Comparison of ENCODE assay signal across 19 cellular contexts in genomic region chr10:77565590-77566023, GRCh38.
DNase-seq lines count a peak whose midpoint lies in the region; ATAC-seq, FAIRE-seq and TF ChIP-seq lines count a peak whose summit lies in the region.
"Had no signal": no experiment of that assay in that cellular context is flagged by ENCODE, and none has a peak within 500 bp of the region (broad histone marks: within the 10 kb centered on the region; RNA-seq: fewer than 3 reads in every experiment).

No MANE protein-coding gene starts in this region.

- no peak for DNase-seq in IMR-90
- no peak for DNase-seq in H1 (ENCODE audit: low read depth in 1 of 2, low spot score in 2 of 2)
- no peak for DNase-seq in sigmoid colon
- DNase-seq in cerebellum (ENCODE audit: low spot score), result no peak
- DNase-seq in GM19238 (ENCODE audit: insufficient read length, low spot score), result no peak
- DNase-seq: activated CD4-positive, alpha-beta T cell treated with anti-CD3 and anti-CD28 coated beads, Interleukin-2, amount 10 ng/mL, durations not matched to agents 24 days and 14 days; activated CD8-positive, alpha-beta memory T cell treated with anti-CD3 and anti-CD28 coated beads, Interleukin-2, amount 50 U/mL, for 4 hours; activated gamma-delta T cell; adrenal gland; effector memory CD4-positive, alpha-beta T cell; kidney; MM.1S; NCI-H1694; stimulated activated CD4-positive, alpha-beta T cell treated with anti-CD3 and anti-CD28 coated beads, Interleukin-12 subunit alpha, Interleukin-12 subunit beta, amount 100 ng/mL, for 4 hours had no signal

- H3K79me1 ChIP-seq in IMR-90 (ENCODE audit: low read depth in 1 of 2, low read length in 2 of 2), result peaks cover 0 to 7% of the 10 kb centered on the region in 2 experiments; a peak in 1 of 4 replicates
- H3K79me1 ChIP-seq in H1 (ENCODE audit: low read depth, low read length), result no peaks in the 10 kb centered on the region

- intact Hi-C loops in IMR-90 (cut with micrococcal nuclease), result no loop called here
- intact Hi-C loops in sigmoid colon (cut with DNase I), result no loop called here

- peak overlapping the region; percentile 57 for H2BK20ac ChIP-seq in IMR-90 (ENCODE audit: low read depth, low read length)
- H2BK20ac ChIP-seq in H1 (ENCODE audit: low read length), result peak overlapping the region; percentile 73; the same call in 1 of the 2 replicates

- H4K20me1 ChIP-seq in BLaER1 (no peaks in the 10 kb centered on the region), IMR-90 (ENCODE audit: insufficient read depth, low read length) (no peaks in the 10 kb centered on the region), H1 (replicated peaks in 1 of 2; ENCODE audit: control insufficient read depth in 1 of 2, insufficient read depth in 2 of 2, low read length in 2 of 2) (no peaks in the 10 kb centered on the region)

- H4K8ac ChIP-seq in IMR-90 (ENCODE audit: low read depth in 2 of 2, low read length in 2 of 2) (peak overlapping the region in 1 of 2 experiments; percentile 40; a peak in 1 of 4 replicates), H1 (ENCODE audit: extremely low read depth, insufficient read depth, low read length) (no peak overlapping the region)

- TF ChIP-seq CTCF in IMR-90 (conservative IDR thresholded peaks at IDR 0.05; ENCODE audit: low read depth, low read length) (no peak), H1 (IDR thresholded peaks at IDR 0.05; ENCODE audit: control extremely low read depth in 1 of 3, insufficient read depth in 1 of 3, low read depth in 1 of 3, low read length in 3 of 3) (no peak), sigmoid colon (IDR thresholded peaks at IDR 0.05) (no peak)

- POLR2A ChIA-PET in IMR-90 (lab: Charles Lee; ENCODE audit: unreplicated experiment) (no interaction called here), H1 (lab: Charles Lee; ENCODE audit: partially characterized antibody) (interaction anchor here (0.7 to 4.9 kb wide), 10 partner anchors 9 to 103 kb away, joined by 3 to 21 read pairs (median 4); no protein-coding TSS in a partner anchor)

- no peaks in the 10 kb centered on the region for H3K79me2 ChIP-seq in H1 (ENCODE audit: control insufficient read depth in 1 of 2, insufficient read depth in 2 of 2, low read length in 2 of 2)

- TF ChIP-seq EP300 in H1 (IDR thresholded peaks at IDR 0.05; ENCODE audit: borderline replicate concordance in 1 of 2, low read depth in 2 of 2, low read length in 2 of 2), result no peak
- no peak for TF ChIP-seq EP300 in sigmoid colon (IDR thresholded peaks at IDR 0.05)

- peaks cover under 1% of the 10 kb centered on the region; the same call in 1 of the 2 replicates for H3K9me3 ChIP-seq in BLaER1
- H3K9me3 ChIP-seq in IMR-90 (ENCODE audit: control insufficient read depth, insufficient read depth, low read length), result no peaks in the 10 kb centered on the region
- no peaks in the 10 kb centered on the region for H3K9me3 ChIP-seq in H1 (ENCODE audit: insufficient read depth in 2 of 2, low read depth in 1 of 2, low read length in 1 of 2)
- H3K9me3 ChIP-seq in sigmoid colon, result no peaks in the 10 kb centered on the region
- H3K9me3 ChIP-seq: adrenal gland, HAP-1 had no signal

- H3K4me3 ChIP-seq in BLaER1 (no peak overlapping the region), IMR-90 (ENCODE audit: insufficient read depth, low read depth, low read length) (no peak overlapping the region), H1 (ENCODE audit: extremely low read depth in 1 of 4, insufficient read depth in 2 of 4, low read depth in 3 of 4, low read length in 4 of 4) (peak overlapping the region in 1 of 4 experiments; percentile 9; a peak in 1 of 8 replicates), sigmoid colon (no peak overlapping the region)
- H3K4me3 ChIP-seq: adrenal gland, HAP-1 had no signal

- no peak for TF ChIP-seq POLR2A in IMR-90 (IDR thresholded peaks at IDR 0.05; ENCODE audit: low read depth, low read length)
- no peak for TF ChIP-seq POLR2A in H1 (IDR thresholded peaks at IDR 0.05; ENCODE audit: control extremely low read depth in 1 of 2, low read depth in 2 of 2, low read length in 2 of 2)
- no peak for TF ChIP-seq POLR2A in sigmoid colon (IDR thresholded peaks at IDR 0.05)

- no peaks in the 10 kb centered on the region for H3K36me3 ChIP-seq in BLaER1
- H3K36me3 ChIP-seq in IMR-90 (ENCODE audit: control insufficient read depth, insufficient read depth, low read length), result no peaks in the 10 kb centered on the region
- no peaks in the 10 kb centered on the region for H3K36me3 ChIP-seq in H1 (ENCODE audit: control insufficient read depth in 2 of 4, insufficient read depth in 4 of 4, low read length in 3 of 4)
- H3K36me3 ChIP-seq in sigmoid colon, result no peaks in the 10 kb centered on the region
- H3K36me3 ChIP-seq: adrenal gland, HAP-1 had no signal

- peak overlapping the region; percentile 85 for H2AK9ac ChIP-seq in IMR-90 (replicated peaks; ENCODE audit: low read depth, low read length, poor library complexity)

- in situ Hi-C loops in IMR-90 (cut with MboI; ENCODE audit: low sequenced_read_pairs), result no loop called here

- no peak for FAIRE-seq in H1 (lab: Jason Lieb, UNC)
- FAIRE-seq: HepG2, kidney had no signal

- H4K91ac ChIP-seq in IMR-90 (ENCODE audit: insufficient read depth, low read depth, low read length) (peak overlapping the region; percentile 37; the same call in 1 of the 2 replicates), H1 (replicated peaks; ENCODE audit: insufficient read length, low read length) (peak overlapping the region; percentile 87)

- H3K27ac ChIP-seq in BLaER1, result peak overlapping the region; percentile 60
- no peak overlapping the region for H3K27ac ChIP-seq in IMR-90 (ENCODE audit: insufficient read depth, low read length)
- no peak overlapping the region; the same call in 1 of the 2 replicates for H3K27ac ChIP-seq in H1 (ENCODE audit: low read depth, low read length)
- H3K27ac ChIP-seq in sigmoid colon, result peak overlapping the region; percentile 46 to 86 (median 76)
- H3K27ac ChIP-seq: adrenal gland had no signal

- H2AK5ac ChIP-seq in IMR-90 (ENCODE audit: low read depth, low read length) (peak overlapping the region; percentile 77), H1 (ENCODE audit: low read depth, low read length) (peak overlapping the region; percentile 5; the same call in 1 of the 2 replicates)

- H3K4me1 ChIP-seq in BLaER1 (peaks cover 56% of the 10 kb centered on the region), IMR-90 (ENCODE audit: control insufficient read depth, insufficient read depth, low read length) (peaks cover 14% of the 10 kb centered on the region), H1 (replicated peaks in 1 of 4; ENCODE audit: control insufficient read depth in 3 of 4, insufficient read depth in 4 of 4, low read length in 3 of 4) (peaks cover 9 to 18% (median 14%) of the 10 kb centered on the region in 4 experiments), sigmoid colon (peaks cover 0 to 60% (median 58%) of the 10 kb centered on the region in 4 donors)
- H3K4me1 ChIP-seq: adrenal gland, HAP-1 had no signal

- no CpG with 5 or more reads among the region's 4 CpGs for WGBS in IMR-90 (ENCODE audit: extremely low coverage in 2 of 2, insufficient read length in 1 of 2), 2 experiments
- WGBS in H1 (ENCODE audit: extremely low coverage in 1 of 2, insufficient coverage in 1 of 2, insufficient read length in 1 of 2, insufficient replicate concordance in 2 of 2, low coverage in 1 of 2, low lambda C conversion rate in 2 of 2, missing lambda C conversion rate in 1 of 2), 2 experiments, result 40% methylated on average over 4 of the region's 4 CpGs; no CpG with 5 or more reads in 1 of the 2 experiments
- WGBS in sigmoid colon, 2 donors, result 77 to 88% methylated on average over 4 of the region's 4 CpGs

- H3K23me2 ChIP-seq in H1 (ENCODE audit: low read depth, low read length), result no peaks in the 10 kb centered on the region

- H4K5ac ChIP-seq in IMR-90 (ENCODE audit: low read depth, low read length), result no peak overlapping the region
- peak overlapping the region; percentile 22 for H4K5ac ChIP-seq in H1 (ENCODE audit: insufficient read length, low read depth, low read length)

- H2AFZ ChIP-seq in IMR-90 (replicated peaks; ENCODE audit: low read length, poor library complexity) (peak overlapping the region; percentile 1), H1 (ENCODE audit: low read length) (no peak overlapping the region)

- peaks cover 26% of the 10 kb centered on the region for H3K9me1 ChIP-seq in IMR-90 (ENCODE audit: insufficient read depth, low read length)

- H2BK15ac ChIP-seq in IMR-90 (ENCODE audit: low read depth, low read length) (no peak overlapping the region; the same call in 2 of the 3 replicates), H1 (ENCODE audit: low read length) (no peak overlapping the region)

- no TSS peak for BruUV-seq in IMR-90 (replicated peaks; lab: Mats Ljungman, UMichigan)

- no peaks in the 10 kb centered on the region for H3K27me3 ChIP-seq in BLaER1
- no peaks in the 10 kb centered on the region for H3K27me3 ChIP-seq in IMR-90 (ENCODE audit: control insufficient read depth, insufficient read depth, low read length)
- H3K27me3 ChIP-seq in H1 (replicated peaks in 1 of 4; ENCODE audit: control insufficient read depth in 3 of 4, extremely low read depth in 1 of 4, insufficient read depth in 3 of 4, low read length in 3 of 4), result no peaks in the 10 kb centered on the region
- H3K27me3 ChIP-seq in sigmoid colon, result no peaks in the 10 kb centered on the region

- 0 out of 2 replicates have a peak overlapping the region, but pooled peaks have one; percentile 8 for H3K18ac ChIP-seq in IMR-90 (ENCODE audit: low read depth, low read length)
- 0 out of 2 replicates have a peak overlapping the region, but pooled peaks have one; percentile 3 for H3K18ac ChIP-seq in H1 (ENCODE audit: extremely low read depth, low read length)

- H2BK5ac ChIP-seq in IMR-90 (ENCODE audit: low read depth, low read length, poor library complexity, severe bottlenecking) (no peak overlapping the region), H1 (ENCODE audit: low read depth, low read length) (peak overlapping the region; percentile 37; the same call in 1 of the 2 replicates)

- H3K4me2 ChIP-seq in BLaER1 (peak overlapping the region; percentile 89), IMR-90 (ENCODE audit: low read depth, low read length) (no peak overlapping the region), H1 (ENCODE audit: insufficient read depth in 1 of 2, low read depth in 2 of 2, low read length in 2 of 2) (peak overlapping the region; percentile 50 to 60; a peak in 2 of 4 replicates)

- H3K4ac ChIP-seq in IMR-90 (ENCODE audit: low read depth, low read length), result peak overlapping the region; percentile 73
- H3K4ac ChIP-seq in H1 (replicated peaks; ENCODE audit: insufficient read length, low read depth, low read length), result peak overlapping the region; percentile 91

- dilution Hi-C loops in IMR-90 (cut with HindIII; ENCODE audit: low sequenced_read_pairs, unreplicated experiment), result no loop called here

- H2BK120ac ChIP-seq in IMR-90 (ENCODE audit: low read depth, low read length), result peak overlapping the region; percentile 88
- no peak overlapping the region for H2BK120ac ChIP-seq in H1 (replicated peaks; ENCODE audit: low read depth, low read length)

- TF ChIP-seq RAD21 in IMR-90 (IDR thresholded peaks at IDR 0.05; ENCODE audit: low read length), result no peak
- no peak for TF ChIP-seq RAD21 in H1 (IDR thresholded peaks at IDR 0.05 in 1 of 2, conservative IDR thresholded peaks at IDR 0.05 in 1 of 2; ENCODE audit: low read depth in 2 of 2, low read length in 2 of 2)

- H3K56ac ChIP-seq in IMR-90 (ENCODE audit: extremely low read depth, insufficient read depth, low read length), result no peak overlapping the region
- H3K56ac ChIP-seq in H1 (replicated peaks; ENCODE audit: insufficient read length, low read depth, low read length), result no peak overlapping the region

- H3K23ac ChIP-seq in IMR-90 (ENCODE audit: low read depth, low read length), result peak overlapping the region; percentile 72
- H3K23ac ChIP-seq in H1 (ENCODE audit: insufficient read length), result no peak overlapping the region

- CTCF ChIA-PET in IMR-90 (lab: Yijun Ruan, JAX) (no interaction called here), H1 (lab: Charles Lee; ENCODE audit: partially characterized antibody) (interaction anchor here (0.7 to 2.2 kb wide), 8 partner anchors 10 to 130 kb away, joined by 3 to 8 read pairs (median 4); no protein-coding TSS in a partner anchor)

- H3K9ac ChIP-seq in BLaER1, result 0 out of 2 replicates have a peak overlapping the region, but pooled peaks have one; percentile 24
- H3K9ac ChIP-seq in IMR-90 (ENCODE audit: low read depth, low read length), result no peak overlapping the region
- H3K9ac ChIP-seq in H1 (replicated peaks in 1 of 4; ENCODE audit: extremely low read depth in 1 of 4, low read depth in 3 of 4, low read length in 3 of 4), result no peak overlapping the region

- peak; percentile 6; the same call in 1 of the 2 replicates for ATAC-seq in IMR-90 (ENCODE audit: low read depth)
- ATAC-seq in HG02970 (IDR thresholded peaks at IDR 0.05; ENCODE audit: low FRiP score, unreplicated experiment), result no peak
- ATAC-seq in HG02571 (IDR thresholded peaks at IDR 0.05; ENCODE audit: unreplicated experiment), result no peak
- ATAC-seq: HepG2 had no signal

- H3K14ac ChIP-seq in IMR-90 (replicated peaks; ENCODE audit: low read depth, low read length), result peak overlapping the region; percentile 29
- no peak overlapping the region for H3K14ac ChIP-seq in H1 (ENCODE audit: insufficient read length)

- peak overlapping the region; percentile 91 for H2BK12ac ChIP-seq in H1 (ENCODE audit: low read depth, low read length)

Comparison
In these comparisons a context has a peak if more than half of its experiments do, and no peak if none do; other contexts are left out.
1. H3K27ac ChIP-seq: peak in BLaER1 (single experiment) and sigmoid colon (4 of 4); none in IMR-90 (single experiment) and H1 (single experiment).